In the genomic region with DNA sequence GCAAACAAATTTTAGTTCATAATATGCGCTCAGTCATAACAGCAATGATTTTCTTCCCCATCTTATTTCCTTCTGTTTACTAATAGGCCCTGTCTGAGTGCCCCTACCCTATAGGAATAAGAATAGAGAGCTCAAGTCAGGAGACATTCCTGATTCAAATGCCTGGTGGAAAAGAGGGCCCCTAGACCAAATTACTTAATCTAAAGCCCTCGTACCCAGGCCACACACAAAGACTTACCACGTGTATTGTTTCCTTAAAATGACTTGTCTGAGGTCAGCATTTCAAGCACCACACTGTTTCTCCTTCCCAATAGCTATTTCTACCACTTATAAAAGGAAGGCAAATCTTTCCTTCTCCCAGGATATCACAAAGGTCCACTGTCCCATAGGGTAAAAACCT, we compare ENCODE assay signal across 22 cellular contexts.
"Had no signal": no experiment of that assay in that cellular context is flagged by ENCODE, and none has a peak within 500 bp of the region (broad histone marks: within the 10 kb centered on the region; RNA-seq: fewer than 3 reads in every experiment).

No MANE protein-coding gene starts in this region.

- H3K4me3 ChIP-seq: breast epithelium, esophagus squamous epithelium, heart right ventricle, tibial nerve had no signal

- H3K27me3 ChIP-seq: breast epithelium, esophagus squamous epithelium, heart right ventricle, tibial nerve had no signal

- H3K4me1 ChIP-seq: breast epithelium, esophagus squamous epithelium, heart right ventricle, tibial nerve had no signal

- H3K9me3 ChIP-seq: breast epithelium, esophagus squamous epithelium, heart right ventricle, tibial nerve had no signal

- DNase-seq: activated B cell treated with CpG ODN at 0.5 μM for 24 hours; activated CD4-positive, alpha-beta T cell treated with anti-CD3 and anti-CD28 coated beads for 36 hours; activated CD8-positive, alpha-beta memory T cell treated with anti-CD3 and anti-CD28 coated beads, Interleukin-2, amount 10 ng/mL, durations not matched to agents 7 days and 5 days; activated CD8-positive, alpha-beta T cell treated with anti-CD3 and anti-CD28 coated beads, Interleukin-2, amount 10 ng/mL, durations not matched to agents 7 days and 5 days; activated T-cell treated with anti-CD3 and anti-CD28 coated beads, Interleukin-2, amount 50 U/mL, for 48 hours; dermis blood vessel endothelial cell; effector CD4-positive, alpha-beta T cell; esophagus squamous epithelium; foreskin melanocyte; heart right ventricle; mesenchymal stem cell; natural killer cell; posterior cingulate gyrus; right cardiac atrium; stimulated activated CD4-positive, alpha-beta T cell treated with anti-CD3 and anti-CD28 coated beads, Interleukin-15, amount 100 ng/mL, for 24 hours; stimulated activated CD4-positive, alpha-beta T cell treated with anti-CD3 and anti-CD28 coated beads, Interleukin-2, amount 100 ng/mL, for 24 hours; stimulated activated naive CD4-positive, alpha-beta T cell; T-helper 17 cell; T1000 had no signal

- H3K27ac ChIP-seq: breast epithelium, epithelial cell of prostate, esophagus squamous epithelium, heart right ventricle, tibial nerve had no signal

- H3K36me3 ChIP-seq: breast epithelium, esophagus squamous epithelium, heart right ventricle, tibial nerve had no signal
